ENCODE assay signal across 8 cellular contexts in the genomic region with DNA sequence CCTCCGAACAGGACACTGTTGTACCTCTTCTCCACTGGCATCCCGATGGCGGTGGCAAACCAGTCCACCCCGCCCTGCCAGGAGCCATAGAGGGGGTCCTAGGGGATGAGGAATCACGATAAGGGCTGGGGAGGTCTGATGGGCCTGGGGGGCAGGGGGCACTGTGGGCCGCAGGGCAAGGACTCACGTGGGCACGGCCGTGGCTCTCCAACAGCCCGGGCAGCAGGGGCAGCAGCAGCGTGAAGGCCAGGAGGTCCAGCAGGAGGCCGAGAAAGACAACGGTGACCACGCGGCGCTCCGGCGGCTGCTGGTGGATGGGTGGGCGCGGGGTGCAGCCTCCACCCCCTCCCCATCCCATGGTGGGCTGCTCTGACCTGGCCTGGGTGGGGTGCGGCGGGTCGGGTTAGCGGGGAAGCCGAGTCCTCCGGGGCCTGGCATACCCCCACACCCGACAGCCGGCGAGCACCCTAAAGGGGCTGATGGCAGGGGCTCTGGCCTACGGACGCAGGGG. TPM values are rescaled to one million over a fixed set of nuclear protein-coding genes. Genes with fewer than 3 reads are reported as not detected.
DNase-seq lines count a peak whose midpoint lies in the region; ATAC-seq and TF ChIP-seq lines count a peak whose summit lies in the region.

No MANE protein-coding gene starts in this region.

- peak overlapping the region; percentile 65; the same call in 1 of the 2 replicates for H3K4me3 ChIP-seq in GM08714 (ENCODE audit: low read length)
- H3K4me3 ChIP-seq in heart left ventricle: peak overlapping the region; percentile 76 to 100 (median 89)
- peak overlapping the region; percentile 65 for H3K4me3 ChIP-seq in retinal pigment epithelial cell (ENCODE audit: low read length)

- DNase-seq in activated CD4-positive, alpha-beta memory T cell treated with anti-CD3 and anti-CD28 coated beads for 36 hours: peak; percentile 10
- DNase-seq in heart left ventricle (peak in 2 of 5 donors; percentile 25 to 71), retinal pigment epithelial cell (ENCODE audit: low read depth) (no peak), NCI-H1105 treated with DMSO at 0.1 percent for 48 hours (lab: John Stamatoyannopoulos, UW) (no peak), globus pallidus (ENCODE audit: low spot score) (no peak), NCI-H446 treated with DMSO at 0.1 percent for 48 hours (lab: John Stamatoyannopoulos, UW) (no peak)

- no peaks in the 10 kb centered on the region for H3K9me3 ChIP-seq in heart left ventricle

- intact Hi-C loops in activated CD4-positive, alpha-beta memory T cell treated with anti-CD3 and anti-CD28 coated beads for 36 hours (cut with micrococcal nuclease): loop anchor here (10.0 kb wide), 1 partner anchor 689 kb away; a partner anchor contains a TSS
- intact Hi-C loops in heart left ventricle (cut with DNase I): loop anchor here in 9 of 10 donors (2.0 to 10.0 kb wide), 8 partner anchors 29 to 176 kb away; a partner anchor contains a TSS

- H3K36me3 ChIP-seq in heart left ventricle: peaks cover 0 to 49% (median 40%) of the 10 kb centered on the region in 9 donors

- POLR2A ChIA-PET in activated CD4-positive, alpha-beta memory T cell treated with anti-CD3 and anti-CD28 coated beads for 36 hours (lab: Charles Lee): interaction anchor here (1.3 kb wide), 1 partner anchor 21 kb away, joined by 5 read pairs; no protein-coding TSS in a partner anchor

- H3K4me3 Mint-ChIP-seq in activated CD4-positive, alpha-beta memory T cell treated with anti-CD3 and anti-CD28 coated beads for 36 hours: peak overlapping the region; percentile 98

- CTCF ChIA-PET in activated CD4-positive, alpha-beta memory T cell treated with anti-CD3 and anti-CD28 coated beads for 36 hours (lab: Charles Lee): no interaction called here

- H3K27me3 Mint-ChIP-seq in activated CD4-positive, alpha-beta memory T cell treated with anti-CD3 and anti-CD28 coated beads for 36 hours: no peaks in the 10 kb centered on the region

- no peaks in the 10 kb centered on the region for H3K9me3 Mint-ChIP-seq in activated CD4-positive, alpha-beta memory T cell treated with anti-CD3 and anti-CD28 coated beads for 36 hours

- H3K4me1 Mint-ChIP-seq in activated CD4-positive, alpha-beta memory T cell treated with anti-CD3 and anti-CD28 coated beads for 36 hours (ENCODE audit: low read depth): peaks cover 38% of the 10 kb centered on the region

- H3K36me3 Mint-ChIP-seq in activated CD4-positive, alpha-beta memory T cell treated with anti-CD3 and anti-CD28 coated beads for 36 hours: peaks cover 60% of the 10 kb centered on the region

- peaks cover 2 to 63% (median 42%) of the 10 kb centered on the region in 12 donors for H3K4me1 ChIP-seq in heart left ventricle

- no peak for TF ChIP-seq CTCF in heart left ventricle (IDR thresholded peaks at IDR 0.05)
- TF ChIP-seq CTCF in retinal pigment epithelial cell (conservative IDR thresholded peaks at IDR 0.05; ENCODE audit: low read depth, low read length): no peak

- peak overlapping the region; percentile 68 to 96 (median 88) for H3K27ac ChIP-seq in heart left ventricle

- no peaks in the 10 kb centered on the region for H3K27me3 ChIP-seq in heart left ventricle

- H3K27ac Mint-ChIP-seq in activated CD4-positive, alpha-beta memory T cell treated with anti-CD3 and anti-CD28 coated beads for 36 hours: peak overlapping the region; percentile 94

- ATAC-seq in heart left ventricle (no peak), HG03571 (IDR thresholded peaks at IDR 0.05; ENCODE audit: unreplicated experiment) (no peak)

- 35 to 73% (median 41%) methylated on average over 3 to 31 of the region's 31 CpGs for WGBS in heart left ventricle, 4 donors

- TF ChIP-seq POLR2A in heart left ventricle (IDR thresholded peaks at IDR 0.05): no peak

RNA-seq across cellular contexts. Expression of a gene that starts 29.6 kb away (rescaled TPM):
- 10 to 100 TPM; 67.4 to 73.4 TPM for total RNA-seq in activated CD4-positive, alpha-beta memory T cell treated with anti-CD3 and anti-CD28 coated beads for 36 hours
- total RNA-seq in heart left ventricle: 10 to 100 TPM; 11.4 to 21.5 (median 15.8) TPM
- polyA plus RNA-seq in heart left ventricle: 10 to 100 TPM; 11.7 to 26.0 TPM

RNA-seq across cellular contexts. Expression of a gene that starts 29.8 kb away (rescaled TPM):
- 1 to 10 TPM; 2.3 to 3.0 TPM for total RNA-seq in activated CD4-positive, alpha-beta memory T cell treated with anti-CD3 and anti-CD28 coated beads for 36 hours
- 10 to 100 TPM in 2 of 9 donors, 1 to 10 TPM in 7; 4.9 to 11.8 (median 9.3) TPM for total RNA-seq in heart left ventricle
- 10 to 100 TPM in 1 of 2 donors, 1 to 10 TPM in 1; 5.3 to 12.0 TPM for polyA plus RNA-seq in heart left ventricle
